17 cellular contexts compared by ENCODE assay signal in the genomic region with DNA sequence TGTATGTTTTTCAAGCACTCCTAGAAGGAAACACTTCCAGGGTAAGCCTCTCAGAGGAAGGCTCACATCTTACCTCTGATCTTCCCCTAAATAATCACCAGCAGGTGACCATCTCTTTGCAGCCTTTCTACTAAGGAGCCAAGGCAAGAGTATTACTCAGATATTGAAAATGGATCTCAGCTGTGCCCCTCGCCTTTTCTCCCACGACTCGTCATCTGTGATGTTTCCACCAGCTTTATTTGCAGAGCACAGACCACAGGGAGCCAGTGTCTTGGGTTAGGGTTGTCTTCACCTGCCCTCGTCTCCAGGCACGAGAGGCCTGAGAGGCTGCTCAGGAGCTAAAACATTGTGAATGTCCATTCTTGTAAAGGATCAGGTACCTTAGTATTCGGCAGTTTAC. TPM values are rescaled to one million over a fixed set of nuclear protein-coding genes. Genes with fewer than 3 reads are reported as not detected.
DNase-seq lines count a peak whose midpoint lies in the region; ATAC-seq, FAIRE-seq and TF ChIP-seq lines count a peak whose summit lies in the region.
"Had no signal": no experiment of that assay in that cellular context is flagged by ENCODE, and none has a peak within 500 bp of the region (broad histone marks: within the 10 kb centered on the region; RNA-seq: fewer than 3 reads in every experiment).

No MANE protein-coding gene starts in this region.

- H3K36me3 ChIP-seq in pancreas: peaks cover 0 to 3% (median 0%) of the 10 kb centered on the region in 3 donors
- H3K36me3 ChIP-seq: HAP-1 had no signal

- intact Hi-C loops in pancreas (cut with DNase I): no loop called here

- H3K27ac Mint-ChIP-seq in activated naive CD4-positive, alpha-beta T cell treated with anti-CD3 and anti-CD28 coated beads, Interleukin-2, amount 50 U/mL, for 24 hours: peak overlapping the region; percentile 35
- no peak overlapping the region for H3K27ac Mint-ChIP-seq in activated naive CD4-positive, alpha-beta T cell treated with anti-CD3 and anti-CD28 coated beads, Interleukin-2, amount 10 ng/mL, durations not matched to agents 7 days and 5 days
- peak overlapping the region in 5 of 6 donors; percentile 26 to 63 (median 42) for H3K27ac Mint-ChIP-seq in immature natural killer cell
- H3K27ac Mint-ChIP-seq in stimulated activated naive B cell treated with anti-CD40 and anti-IgM and Interleukin-4, amounts not matched to agents 10 μg/mL and 1 μg/mL and 100 μg/mL, for 72 hours: peak overlapping the region; percentile 63
- H3K27ac Mint-ChIP-seq in stimulated activated memory B cell treated with anti-CD40 and anti-IgM and Interleukin-4, amounts not matched to agents 10 μg/mL and 1 μg/mL and 100 μg/mL, for 72 hours: no peak overlapping the region

- H3K27ac ChIP-seq in pancreas: peak overlapping the region; percentile 20 to 72 (median 58)
- H3K27ac ChIP-seq: BLaER1, GM23248 had no signal

- H3K4me1 Mint-ChIP-seq in activated naive CD4-positive, alpha-beta T cell treated with anti-CD3 and anti-CD28 coated beads, Interleukin-2, amount 50 U/mL, for 24 hours: no peaks in the 10 kb centered on the region
- no peaks in the 10 kb centered on the region for H3K4me1 Mint-ChIP-seq in activated naive CD4-positive, alpha-beta T cell treated with anti-CD3 and anti-CD28 coated beads, Interleukin-2, amount 10 ng/mL, durations not matched to agents 7 days and 5 days
- H3K4me1 Mint-ChIP-seq in immature natural killer cell: peaks cover 2 to 6% of the 10 kb centered on the region in 2 donors
- no peaks in the 10 kb centered on the region for H3K4me1 Mint-ChIP-seq in stimulated activated naive B cell treated with anti-CD40 and anti-IgM and Interleukin-4, amounts not matched to agents 10 μg/mL and 1 μg/mL and 100 μg/mL, for 72 hours
- no peaks in the 10 kb centered on the region for H3K4me1 Mint-ChIP-seq in stimulated activated memory B cell treated with anti-CD40 and anti-IgM and Interleukin-4, amounts not matched to agents 10 μg/mL and 1 μg/mL and 100 μg/mL, for 72 hours
- H3K4me1 Mint-ChIP-seq: CD14-positive monocyte had no signal

- peaks cover 34 to 52% (median 37%) of the 10 kb centered on the region in 3 donors for H3K4me1 ChIP-seq in pancreas
- H3K4me1 ChIP-seq: BLaER1 had no signal

- TF ChIP-seq CTCF in pancreas (IDR thresholded peaks at IDR 0.05): no peak

- 41 to 45% methylated on average over 6 of the region's 6 CpGs for WGBS in pancreas, 2 donors

- CTCF ChIA-PET in activated naive CD4-positive, alpha-beta T cell treated with anti-CD3 and anti-CD28 coated beads, Interleukin-2, amount 10 ng/mL, durations not matched to agents 7 days and 5 days (lab: Charles Lee): no interaction called here

- no peak for FAIRE-seq in pancreas (lab: Jason Lieb, UNC)

- peaks cover 38% of the 10 kb centered on the region for H3K36me3 Mint-ChIP-seq in activated naive CD4-positive, alpha-beta T cell treated with anti-CD3 and anti-CD28 coated beads, Interleukin-2, amount 50 U/mL, for 24 hours
- H3K36me3 Mint-ChIP-seq in activated naive CD4-positive, alpha-beta T cell treated with anti-CD3 and anti-CD28 coated beads, Interleukin-2, amount 10 ng/mL, durations not matched to agents 7 days and 5 days: peaks cover 58% of the 10 kb centered on the region
- peaks cover 16 to 43% (median 20%) of the 10 kb centered on the region in 3 donors for H3K36me3 Mint-ChIP-seq in immature natural killer cell
- peaks cover 58 to 72% of the 10 kb centered on the region in 2 donors for H3K36me3 Mint-ChIP-seq in stimulated activated naive B cell treated with anti-CD40 and anti-IgM and Interleukin-4, amounts not matched to agents 10 μg/mL and 1 μg/mL and 100 μg/mL, for 72 hours
- peaks cover 88% of the 10 kb centered on the region for H3K36me3 Mint-ChIP-seq in stimulated activated memory B cell treated with anti-CD40 and anti-IgM and Interleukin-4, amounts not matched to agents 10 μg/mL and 1 μg/mL and 100 μg/mL, for 72 hours

- H3K27me3 Mint-ChIP-seq in activated naive CD4-positive, alpha-beta T cell treated with anti-CD3 and anti-CD28 coated beads, Interleukin-2, amount 50 U/mL, for 24 hours: no peaks in the 10 kb centered on the region
- H3K27me3 Mint-ChIP-seq in activated naive CD4-positive, alpha-beta T cell treated with anti-CD3 and anti-CD28 coated beads, Interleukin-2, amount 10 ng/mL, durations not matched to agents 7 days and 5 days: peaks cover 3% of the 10 kb centered on the region
- H3K27me3 Mint-ChIP-seq in immature natural killer cell (ENCODE audit: low read depth in 3 of 3): peaks cover 0 to 10% (median 4%) of the 10 kb centered on the region in 3 donors
- no peaks in the 10 kb centered on the region for H3K27me3 Mint-ChIP-seq in stimulated activated naive B cell treated with anti-CD40 and anti-IgM and Interleukin-4, amounts not matched to agents 10 μg/mL and 1 μg/mL and 100 μg/mL, for 72 hours
- no peaks in the 10 kb centered on the region for H3K27me3 Mint-ChIP-seq in stimulated activated memory B cell treated with anti-CD40 and anti-IgM and Interleukin-4, amounts not matched to agents 10 μg/mL and 1 μg/mL and 100 μg/mL, for 72 hours
- H3K27me3 Mint-ChIP-seq: CD4-positive, alpha-beta memory T cell had no signal

- DNase-seq in activated naive CD4-positive, alpha-beta T cell treated with anti-CD3 and anti-CD28 coated beads, Interleukin-2, amount 10 ng/mL, durations not matched to agents 7 days and 5 days: no peak
- DNase-seq in immature natural killer cell: no peak
- DNase-seq in pancreas: peak in 4 of 6 donors; percentile 58 to 75 (median 70)
- no peak for DNase-seq in stimulated activated naive B cell treated with anti-CD40 and anti-IgM and Interleukin-4, amounts not matched to agents 10 μg/mL and 1 μg/mL and 100 μg/mL, for 72 hours
- no peak for DNase-seq in NCI-H1694 treated with DMSO at 0.1 percent for 48 hours (lab: John Stamatoyannopoulos, UW)
- DNase-seq: 8988T; Calu3; CD4-positive, alpha-beta memory T cell; DMS79 treated with DMSO at 0.1 percent for 48 hours; GF-D8; GM23248 had no signal

- H3K9me3 Mint-ChIP-seq in activated naive CD4-positive, alpha-beta T cell treated with anti-CD3 and anti-CD28 coated beads, Interleukin-2, amount 50 U/mL, for 24 hours: peaks cover 11% of the 10 kb centered on the region
- H3K9me3 Mint-ChIP-seq in activated naive CD4-positive, alpha-beta T cell treated with anti-CD3 and anti-CD28 coated beads, Interleukin-2, amount 10 ng/mL, durations not matched to agents 7 days and 5 days: peaks cover 8% of the 10 kb centered on the region
- peaks cover 0 to 7% (median 0%) of the 10 kb centered on the region in 6 donors for H3K9me3 Mint-ChIP-seq in immature natural killer cell
- peaks cover 9 to 15% of the 10 kb centered on the region in 2 donors for H3K9me3 Mint-ChIP-seq in stimulated activated naive B cell treated with anti-CD40 and anti-IgM and Interleukin-4, amounts not matched to agents 10 μg/mL and 1 μg/mL and 100 μg/mL, for 72 hours
- H3K9me3 Mint-ChIP-seq in stimulated activated memory B cell treated with anti-CD40 and anti-IgM and Interleukin-4, amounts not matched to agents 10 μg/mL and 1 μg/mL and 100 μg/mL, for 72 hours: peaks cover 14% of the 10 kb centered on the region

- H3K4me3 Mint-ChIP-seq in activated naive CD4-positive, alpha-beta T cell treated with anti-CD3 and anti-CD28 coated beads, Interleukin-2, amount 50 U/mL, for 24 hours: no peak overlapping the region
- H3K4me3 Mint-ChIP-seq in activated naive CD4-positive, alpha-beta T cell treated with anti-CD3 and anti-CD28 coated beads, Interleukin-2, amount 10 ng/mL, durations not matched to agents 7 days and 5 days: no peak overlapping the region
- H3K4me3 Mint-ChIP-seq in immature natural killer cell: no peak overlapping the region
- H3K4me3 Mint-ChIP-seq in stimulated activated naive B cell treated with anti-CD40 and anti-IgM and Interleukin-4, amounts not matched to agents 10 μg/mL and 1 μg/mL and 100 μg/mL, for 72 hours: no peak overlapping the region
- H3K4me3 Mint-ChIP-seq in stimulated activated memory B cell treated with anti-CD40 and anti-IgM and Interleukin-4, amounts not matched to agents 10 μg/mL and 1 μg/mL and 100 μg/mL, for 72 hours: no peak overlapping the region
- H3K4me3 Mint-ChIP-seq: CD14-positive monocyte; CD4-positive, alpha-beta memory T cell had no signal

- H3K27me3 ChIP-seq in pancreas: no peaks in the 10 kb centered on the region
- H3K27me3 ChIP-seq: BLaER1 had no signal

- no peaks in the 10 kb centered on the region for H3K9me3 ChIP-seq in pancreas
- H3K9me3 ChIP-seq: HAP-1 had no signal

- peak; percentile 35 to 43 (median 40) for ATAC-seq in pancreas
- no peak for ATAC-seq in stimulated activated naive B cell treated with anti-CD40 and anti-IgM and Interleukin-4, amounts not matched to agents 10 μg/mL and 1 μg/mL and 100 μg/mL, for 72 hours (replicated peaks)
- ATAC-seq in stimulated activated memory B cell treated with anti-CD40 and anti-IgM and Interleukin-4, amounts not matched to agents 10 μg/mL and 1 μg/mL and 100 μg/mL, for 72 hours: no peak

- H3K4me3 ChIP-seq in pancreas: no peak overlapping the region
- H3K4me3 ChIP-seq: BLaER1, GM23248, HAP-1 had no signal

RNA-seq across cellular contexts. Expression of gene SCLY, which starts 16.9 kb away (rescaled TPM):
- polyA plus RNA-seq in immature natural killer cell (10 to 100 TPM; 12.1 to 15.8 (median 12.8) TPM), pancreas (10 to 100 TPM; 13.8 to 17.1 TPM)
- 10 to 100 TPM; 16.7 to 33.5 (median 29.0) TPM for total RNA-seq in pancreas

RNA-seq across cellular contexts. Expression of gene ESPNL, which starts 56.3 kb away (rescaled TPM):
- polyA plus RNA-seq in immature natural killer cell (not detected), pancreas (under 1 TPM; 0.38 to 0.42 TPM)
- total RNA-seq in pancreas: under 1 TPM in 5 of 6 donors, not detected in 1; 0.05 to 0.72 (median 0.12) TPM
- total RNA-seq: H4 had no signal
- polyA plus RNA-seq: CD14-positive monocyte; CD4-positive, alpha-beta memory T cell had no signal

Comparison
In these comparisons a context has a peak if more than half of its experiments do, and no peak if none do; other contexts are left out.
1. H3K27ac Mint-ChIP-seq: peak in activated naive CD4-positive, alpha-beta T cell treated with anti-CD3 and anti-CD28 coated beads, Interleukin-2, amount 50 U/mL, for 24 hours (single experiment), immature natural killer cell (5 of 6) and stimulated activated naive B cell treated with anti-CD40 and anti-IgM and Interleukin-4, amounts not matched to agents 10 μg/mL and 1 μg/mL and 100 μg/mL, for 72 hours (single experiment); none in activated naive CD4-positive, alpha-beta T cell treated with anti-CD3 and anti-CD28 coated beads, Interleukin-2, amount 10 ng/mL, durations not matched to agents 7 days and 5 days (single experiment) and stimulated activated memory B cell treated with anti-CD40 and anti-IgM and Interleukin-4, amounts not matched to agents 10 μg/mL and 1 μg/mL and 100 μg/mL, for 72 hours (single experiment).
2. DNase-seq: peak in pancreas (4 of 6); none in activated naive CD4-positive, alpha-beta T cell treated with anti-CD3 and anti-CD28 coated beads, Interleukin-2, amount 10 ng/mL, durations not matched to agents 7 days and 5 days (single experiment), immature natural killer cell (0 of 3), stimulated activated naive B cell treated with anti-CD40 and anti-IgM and Interleukin-4, amounts not matched to agents 10 μg/mL and 1 μg/mL and 100 μg/mL, for 72 hours (single experiment) and NCI-H1694 treated with DMSO at 0.1 percent for 48 hours (single experiment).
3. ATAC-seq: peak in pancreas (4 of 4); none in stimulated activated naive B cell treated with anti-CD40 and anti-IgM and Interleukin-4, amounts not matched to agents 10 μg/mL and 1 μg/mL and 100 μg/mL, for 72 hours (0 of 2) and stimulated activated memory B cell treated with anti-CD40 and anti-IgM and Interleukin-4, amounts not matched to agents 10 μg/mL and 1 μg/mL and 100 μg/mL, for 72 hours (single experiment).